ENCODE assay signal across 8 cellular contexts in the genomic region with DNA sequence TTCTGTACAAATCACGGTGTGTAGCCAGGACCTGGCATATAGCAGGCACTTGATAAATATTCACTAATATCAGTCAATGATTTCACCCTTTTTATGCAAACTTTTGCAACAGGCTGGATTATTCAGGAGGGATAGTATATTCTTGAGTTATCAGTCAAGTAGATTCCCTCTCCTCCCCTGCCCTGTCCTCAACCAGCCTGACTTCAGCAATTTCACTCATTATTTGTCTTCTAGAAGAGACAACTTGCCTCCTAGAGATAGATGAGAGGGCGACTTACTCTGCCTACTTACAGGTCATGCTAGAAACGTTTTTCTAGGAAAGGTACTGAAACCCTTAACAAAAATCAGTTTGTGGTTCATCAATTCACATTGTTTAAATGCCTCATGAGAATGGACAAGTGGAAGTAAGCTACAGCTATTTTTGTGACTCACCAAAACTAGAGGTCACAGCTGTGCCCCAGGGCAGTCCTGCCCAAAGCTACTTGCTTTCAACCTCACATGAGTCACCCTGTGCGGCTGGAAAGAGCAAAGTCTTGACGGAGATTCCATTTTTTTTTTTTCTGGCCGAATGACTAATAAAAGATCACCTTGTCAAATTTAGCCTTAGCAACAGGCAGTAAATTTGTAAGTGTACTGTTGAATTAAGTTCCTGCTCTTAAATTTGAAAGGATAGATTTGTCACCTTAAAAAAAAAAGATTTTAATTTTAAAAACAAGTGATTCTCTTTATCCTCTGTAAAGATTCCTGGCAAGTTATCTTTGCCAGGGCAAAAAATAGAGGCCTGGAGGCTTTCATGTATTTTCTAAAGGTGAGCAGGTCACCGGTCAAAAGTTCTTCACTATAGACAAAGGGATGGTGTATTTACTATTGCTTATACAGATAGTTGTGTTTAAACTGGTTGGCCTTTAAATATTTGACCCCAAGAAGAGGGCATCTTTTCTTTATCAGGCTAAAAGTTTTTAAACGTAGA.
DNase-seq lines count a peak whose midpoint lies in the region; ATAC-seq and TF ChIP-seq lines count a peak whose summit lies in the region.

No MANE protein-coding gene starts in this region.

- peak; percentile 98 for DNase-seq in astrocyte of the spinal cord (ENCODE audit: low read depth, low spot score)
- DNase-seq in retinal pigment epithelial cell (ENCODE audit: low read depth) = peak; percentile 93
- DNase-seq in stimulated activated naive CD4-positive, alpha-beta T cell treated with Interleukin-2 at 50 U/mL for 16 hours (lab: John Stamatoyannopoulos, UW) = no peak
- DNase-seq in activated CD8-positive, alpha-beta memory T cell treated with anti-CD3 and anti-CD28 coated beads for 24 hours = no peak
- no peak for DNase-seq in DMS153 (lab: John Stamatoyannopoulos, UW)

- no peak for TF ChIP-seq CTCF in astrocyte of the spinal cord (IDR thresholded peaks at IDR 0.05; ENCODE audit: low read depth, low read length)
- no peak for TF ChIP-seq CTCF in retinal pigment epithelial cell (conservative IDR thresholded peaks at IDR 0.05; ENCODE audit: low read depth, low read length)

- H3K4me3 ChIP-seq in astrocyte of the spinal cord (ENCODE audit: low read depth, low read length) (no peak overlapping the region), retinal pigment epithelial cell (ENCODE audit: low read length) (no peak overlapping the region)

- ATAC-seq in GM19035 (IDR thresholded peaks at IDR 0.05; ENCODE audit: unreplicated experiment) = peak; percentile 72
- ATAC-seq in HG03521 (IDR thresholded peaks at IDR 0.05; ENCODE audit: unreplicated experiment) = peak; percentile 79
- no peak for ATAC-seq in GM19328 (IDR thresholded peaks at IDR 0.05; ENCODE audit: unreplicated experiment)

- in situ Hi-C loops in astrocyte of the spinal cord (cut with HindIII; ENCODE audit: low sequenced_read_pairs) = no loop called here

Comparison
In these comparisons a context has a peak if more than half of its experiments do, and no peak if none do; other contexts are left out.
1. DNase-seq: peak in astrocyte of the spinal cord (single experiment) and retinal pigment epithelial cell (single experiment); none in stimulated activated naive CD4-positive, alpha-beta T cell treated with Interleukin-2 at 50 U/mL for 16 hours (single experiment), activated CD8-positive, alpha-beta memory T cell treated with anti-CD3 and anti-CD28 coated beads for 24 hours (single experiment) and DMS153 (single experiment).